1 cellular context compared by ENCODE assay signal in the genomic region with DNA sequence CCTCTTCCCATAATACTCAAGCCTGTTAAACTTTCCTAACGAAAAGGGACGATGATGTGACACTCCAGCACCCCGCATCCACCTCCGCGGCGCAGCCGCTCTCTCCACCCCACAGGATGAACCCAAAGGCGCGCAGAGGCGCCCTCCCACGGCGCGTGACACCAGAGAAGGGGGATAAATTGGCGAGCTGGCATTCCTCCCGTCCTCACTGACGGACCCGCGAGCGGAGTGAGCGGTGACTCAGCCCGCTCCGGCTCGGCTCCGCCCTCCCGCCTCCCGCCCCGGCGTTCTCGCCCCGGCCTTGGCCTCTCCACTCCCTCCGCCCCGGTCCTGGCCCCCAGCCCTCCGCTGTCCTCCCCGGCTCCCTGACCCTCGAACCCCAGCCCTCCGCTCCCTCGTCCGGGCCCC.
A peak's percentile ranks its signal among the peaks of the same experiment; 100 is the strongest.
TF ChIP-seq lines count a peak whose summit lies in the region.

No MANE protein-coding gene starts in this region.

TF ChIP-seq in SK-N-SH, 30 proteins besides CTCF, POLR2A, EP300 and RAD21 (continued from another document):
- TF ChIP-seq, protein P1, sequence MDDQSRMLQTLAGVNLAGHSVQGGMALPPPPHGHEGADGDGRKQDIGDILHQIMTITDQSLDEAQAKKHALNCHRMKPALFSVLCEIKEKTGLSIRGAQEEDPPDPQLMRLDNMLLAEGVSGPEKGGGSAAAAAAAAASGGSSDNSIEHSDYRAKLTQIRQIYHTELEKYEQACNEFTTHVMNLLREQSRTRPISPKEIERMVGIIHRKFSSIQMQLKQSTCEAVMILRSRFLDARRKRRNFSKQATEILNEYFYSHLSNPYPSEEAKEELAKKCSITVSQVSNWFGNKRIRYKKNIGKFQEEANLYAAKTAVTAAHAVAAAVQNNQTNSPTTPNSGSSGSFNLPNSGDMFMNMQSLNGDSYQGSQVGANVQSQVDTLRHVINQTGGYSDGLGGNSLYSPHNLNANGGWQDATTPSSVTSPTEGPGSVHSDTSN (IDR thresholded peaks at IDR 0.05): peak; percentile 21; the same call in 1 of the 2 replicates
- TF ChIP-seq MEF2A (IDR thresholded peaks at IDR 0.05; ENCODE audit: borderline replicate concordance, low read depth): no peak
